ENCODE assay signal across 17 cellular contexts in the genomic region with DNA sequence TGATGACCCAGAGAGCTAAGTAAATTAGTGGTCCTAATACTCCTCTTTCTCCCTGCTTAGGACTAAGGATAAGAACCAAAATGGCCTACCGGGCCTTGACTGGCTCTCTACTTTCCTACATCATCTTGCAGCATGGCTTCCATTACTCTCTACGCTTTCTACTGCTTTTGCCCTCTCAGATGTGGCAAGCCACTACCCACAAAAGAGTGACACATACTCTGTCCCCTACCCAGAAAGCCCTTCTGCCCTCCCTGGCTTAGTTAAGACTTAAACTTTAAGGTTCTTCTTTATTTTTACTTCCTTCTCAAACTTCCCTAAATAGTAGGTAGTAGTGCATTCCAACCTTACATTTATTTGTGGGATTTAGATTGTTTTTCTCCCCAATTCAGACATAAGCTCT.
"Had no signal": no experiment of that assay in that cellular context is flagged by ENCODE, and none has a peak within 500 bp of the region (broad histone marks: within the 10 kb centered on the region; RNA-seq: fewer than 3 reads in every experiment).

No MANE protein-coding gene starts in this region.

- H3K9me3 ChIP-seq: esophagus squamous epithelium, pancreas, tibial nerve, vagina had no signal

- H3K27me3 ChIP-seq: esophagus squamous epithelium, pancreas, tibial nerve, vagina had no signal

- H3K27ac Mint-ChIP-seq: activated B cell treated with CpG ODN at 0.5 μM for 24 hours; activated naive CD4-positive, alpha-beta T cell treated with anti-CD3 and anti-CD28 coated beads, Interleukin-2, amount 50 U/mL, for 24 hours; brain; stimulated activated memory B cell treated with anti-CD40 and anti-IgM and Interleukin-4, amounts not matched to agents 10 μg/mL and 1 μg/mL and 100 μg/mL, for 72 hours had no signal

- H3K9me3 Mint-ChIP-seq: activated naive CD4-positive, alpha-beta T cell treated with anti-CD3 and anti-CD28 coated beads, Interleukin-2, amount 50 U/mL, for 24 hours; brain; stimulated activated memory B cell treated with anti-CD40 and anti-IgM and Interleukin-4, amounts not matched to agents 10 μg/mL and 1 μg/mL and 100 μg/mL, for 72 hours had no signal

- H3K4me1 ChIP-seq: esophagus squamous epithelium, pancreas, tibial nerve, vagina had no signal

- H3K4me1 Mint-ChIP-seq: activated B cell treated with CpG ODN at 0.5 μM for 24 hours; activated naive CD4-positive, alpha-beta T cell treated with anti-CD3 and anti-CD28 coated beads, Interleukin-2, amount 50 U/mL, for 24 hours; stimulated activated memory B cell treated with anti-CD40 and anti-IgM and Interleukin-4, amounts not matched to agents 10 μg/mL and 1 μg/mL and 100 μg/mL, for 72 hours had no signal

- H3K36me3 Mint-ChIP-seq: activated naive CD4-positive, alpha-beta T cell treated with anti-CD3 and anti-CD28 coated beads, Interleukin-2, amount 50 U/mL, for 24 hours; brain; stimulated activated memory B cell treated with anti-CD40 and anti-IgM and Interleukin-4, amounts not matched to agents 10 μg/mL and 1 μg/mL and 100 μg/mL, for 72 hours had no signal

- H3K27ac ChIP-seq: esophagus squamous epithelium, pancreas, tibial nerve, vagina had no signal

- H3K4me3 Mint-ChIP-seq: activated B cell treated with CpG ODN at 0.5 μM for 24 hours; activated naive CD4-positive, alpha-beta T cell treated with anti-CD3 and anti-CD28 coated beads, Interleukin-2, amount 50 U/mL, for 24 hours; brain; stimulated activated memory B cell treated with anti-CD40 and anti-IgM and Interleukin-4, amounts not matched to agents 10 μg/mL and 1 μg/mL and 100 μg/mL, for 72 hours had no signal

- H3K27me3 Mint-ChIP-seq: activated B cell treated with CpG ODN at 0.5 μM for 24 hours; activated naive CD4-positive, alpha-beta T cell treated with anti-CD3 and anti-CD28 coated beads, Interleukin-2, amount 50 U/mL, for 24 hours; brain; stimulated activated memory B cell treated with anti-CD40 and anti-IgM and Interleukin-4, amounts not matched to agents 10 μg/mL and 1 μg/mL and 100 μg/mL, for 72 hours had no signal

- DNase-seq: activated B cell treated with CpG ODN at 0.5 μM for 24 hours; activated CD4-positive, alpha-beta T cell treated with anti-CD3 and anti-CD28 coated beads, Interleukin-2, amount 50 U/mL, for 1 hour; activated effector memory CD4-positive, alpha-beta T cell treated with Interleukin-2 at 50 U/mL for 16 hours; activated T-cell treated with anti-CD3 and anti-CD28 coated beads, Interleukin-2, amount 50 U/mL, for 1 hour; amygdala; cortex of kidney; effector CD8-positive, alpha-beta T cell; esophagus squamous epithelium; hippocampal formation; mammary epithelial cell; pancreas had no signal

- H3K36me3 ChIP-seq: pancreas, tibial nerve, vagina had no signal

- ATAC-seq: left lobe of liver; pancreas; stimulated activated memory B cell treated with anti-CD40 and anti-IgM and Interleukin-4, amounts not matched to agents 10 μg/mL and 1 μg/mL and 100 μg/mL, for 72 hours had no signal

- H3K4me3 ChIP-seq: esophagus squamous epithelium, pancreas, tibial nerve, vagina had no signal
